10 cellular contexts compared by ENCODE assay signal in genomic region chr14:89185919-89186849, GRCh38.
DNase-seq lines count a peak whose midpoint lies in the region; ATAC-seq and TF ChIP-seq lines count a peak whose summit lies in the region.
"Had no signal": no experiment of that assay in that cellular context is flagged by ENCODE, and none has a peak within 500 bp of the region (broad histone marks: within the 10 kb centered on the region; RNA-seq: fewer than 3 reads in every experiment).

No MANE protein-coding gene starts in this region.

- H3K27me3 Mint-ChIP-seq in activated T-cell treated with anti-CD3 and anti-CD28 coated beads, Interleukin-2, amount 50 U/mL, for 24 hours: no peaks in the 10 kb centered on the region
- H3K27me3 Mint-ChIP-seq in type B pancreatic cell: no peaks in the 10 kb centered on the region
- H3K27me3 Mint-ChIP-seq: CD4-positive, CD25-positive, alpha-beta regulatory T cell had no signal

- H3K27ac ChIP-seq in VCaP: peak overlapping the region; percentile 83

- H3K9me3 Mint-ChIP-seq in activated T-cell treated with anti-CD3 and anti-CD28 coated beads, Interleukin-2, amount 50 U/mL, for 24 hours: no peaks in the 10 kb centered on the region
- peaks cover 8% of the 10 kb centered on the region for H3K9me3 Mint-ChIP-seq in type B pancreatic cell
- H3K9me3 Mint-ChIP-seq: CD4-positive, CD25-positive, alpha-beta regulatory T cell had no signal

- peak overlapping the region; percentile 42 for H3K27ac Mint-ChIP-seq in activated T-cell treated with anti-CD3 and anti-CD28 coated beads, Interleukin-2, amount 50 U/mL, for 24 hours
- H3K27ac Mint-ChIP-seq in type B pancreatic cell: peak overlapping the region; percentile 89

- intact Hi-C loops in left cardiac atrium (cut with DNase I): loop anchor here in 1 of 2 donors (10.0 kb wide), 1 partner anchor 229 kb away; the partner anchor contains the start of gene FOXN3

- DNase-seq in activated T-cell treated with anti-CD3 and anti-CD28 coated beads, Interleukin-2, amount 50 U/mL, for 24 hours: no peak
- no peak for DNase-seq in activated T-cell treated with anti-CD3 and anti-CD28 coated beads, Interleukin-2, amount 50 U/mL, for 1 hour
- DNase-seq in left cardiac atrium (no peak), type B pancreatic cell (ENCODE audit: extremely low spot score, unreplicated experiment) (no peak), NAMALWA (ENCODE audit: low spot score) (no peak)
- DNase-seq: CD4-positive, CD25-positive, alpha-beta regulatory T cell; effector memory CD4-positive, alpha-beta T cell had no signal

- ATAC-seq in left cardiac atrium (peak; percentile 53 to 82), HG03135 (IDR thresholded peaks at IDR 0.05; ENCODE audit: unreplicated experiment) (no peak), HG02623 (IDR thresholded peaks at IDR 0.05; ENCODE audit: unreplicated experiment) (no peak)

- H3K4me1 Mint-ChIP-seq in activated T-cell treated with anti-CD3 and anti-CD28 coated beads, Interleukin-2, amount 50 U/mL, for 24 hours (ENCODE audit: low read depth): peaks cover 14% of the 10 kb centered on the region
- H3K4me1 Mint-ChIP-seq in type B pancreatic cell (ENCODE audit: unreplicated experiment): peaks cover 22% of the 10 kb centered on the region

- TF ChIP-seq CTCF in VCaP (conservative IDR thresholded peaks at IDR 0.05): no peak
- no peak for TF ChIP-seq CTCF in type B pancreatic cell (conservative IDR thresholded peaks at IDR 0.05)

- H3K36me3 Mint-ChIP-seq in activated T-cell treated with anti-CD3 and anti-CD28 coated beads, Interleukin-2, amount 50 U/mL, for 24 hours (ENCODE audit: low read depth): peaks cover 53% of the 10 kb centered on the region
- peaks cover 19% of the 10 kb centered on the region for H3K36me3 Mint-ChIP-seq in type B pancreatic cell

- H3K4me3 Mint-ChIP-seq in activated T-cell treated with anti-CD3 and anti-CD28 coated beads, Interleukin-2, amount 50 U/mL, for 24 hours: no peak overlapping the region
- peak overlapping the region; percentile 43 for H3K4me3 Mint-ChIP-seq in type B pancreatic cell
- H3K4me3 Mint-ChIP-seq: CD4-positive, CD25-positive, alpha-beta regulatory T cell had no signal

Comparison
In these comparisons a context has a peak if more than half of its experiments do, and no peak if none do; other contexts are left out.
1. ATAC-seq: peak in left cardiac atrium (2 of 2); none in HG03135 (single experiment) and HG02623 (single experiment).